In genomic region chr16:89848974-89849373, GRCh38 we compare ENCODE assay signal across 2 cellular contexts.
TF ChIP-seq lines count a peak whose summit lies in the region.

No MANE protein-coding gene starts in this region.

TF ChIP-seq in Ishikawa, 13 proteins besides CTCF, POLR2A, EP300 and RAD21 (continued from another document):
- TF ChIP-seq YY1 (IDR thresholded peaks at IDR 0.05; ENCODE audit: low read depth): no peak
- TF ChIP-seq CREB1 (IDR thresholded peaks at IDR 0.05; ENCODE audit: low read depth): no peak
- TF ChIP-seq EGR1 (IDR thresholded peaks at IDR 0.05): peak; percentile 33; the same call in 1 of the 2 replicates
- peak; percentile 87 for TF ChIP-seq TCF12 (IDR thresholded peaks at IDR 0.05; ENCODE audit: low read depth)

TF ChIP-seq in WTC11, 78 proteins besides CTCF, POLR2A, EP300 and RAD21 (continued from another document):
- no peak for TF ChIP-seq PRDM15 (CRISPR knock-in tag; IDR thresholded peaks at IDR 0.05)
